ENCODE assay signal across 20 cellular contexts in the genomic region with DNA sequence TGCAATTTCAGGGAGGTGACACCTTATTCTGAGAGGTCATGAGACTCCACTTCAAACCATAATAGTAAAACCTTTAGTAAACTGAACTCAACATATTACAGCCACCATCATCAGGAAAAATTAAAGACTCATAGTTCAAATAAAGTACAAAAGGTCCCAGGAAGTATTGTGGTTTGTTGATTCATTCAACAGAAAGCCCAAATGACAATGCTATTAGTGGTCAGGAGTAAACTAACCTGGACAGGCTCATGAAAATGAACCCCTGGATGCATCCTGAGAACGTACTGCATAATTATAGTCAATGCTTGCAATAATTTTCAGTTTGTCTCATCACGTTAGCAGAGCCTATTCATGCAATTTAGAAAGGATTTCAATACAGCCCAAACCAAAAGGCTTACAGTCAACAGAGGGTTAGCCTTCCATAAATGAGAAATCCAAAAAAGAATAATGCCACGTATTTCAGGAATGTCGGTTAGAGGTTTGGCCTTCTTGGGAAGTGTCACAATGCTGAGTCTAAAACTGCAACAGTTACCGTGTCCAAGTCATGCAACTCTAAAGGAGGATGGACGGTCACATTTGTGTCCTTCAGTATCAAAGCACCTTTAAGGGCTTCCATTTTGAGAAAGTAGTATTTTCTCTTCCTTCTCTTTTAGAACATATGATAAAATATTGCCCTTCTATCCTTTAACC.
DNase-seq lines count a peak whose midpoint lies in the region; ATAC-seq and TF ChIP-seq lines count a peak whose summit lies in the region.
"Had no signal": no experiment of that assay in that cellular context is flagged by ENCODE, and none has a peak within 500 bp of the region (broad histone marks: within the 10 kb centered on the region; RNA-seq: fewer than 3 reads in every experiment).

No MANE protein-coding gene starts in this region.

- H3K36me3 ChIP-seq in effector memory CD4-positive, alpha-beta T cell (ENCODE audit: control insufficient read depth, insufficient read depth, low read length): no peaks in the 10 kb centered on the region
- H3K36me3 ChIP-seq: ascending aorta had no signal

- H3K27me3 ChIP-seq in effector memory CD4-positive, alpha-beta T cell (replicated peaks; ENCODE audit: control insufficient read depth, insufficient read depth, low read length, poor library complexity, severe bottlenecking): no peaks in the 10 kb centered on the region
- H3K27me3 ChIP-seq: ascending aorta; BLaER1 treated with 17β-estradiol and CSF1 and Interleukin-3, amounts not matched to agents 10 nM and 100 nM had no signal

- H3K4me3 ChIP-seq in fibroblast of mammary gland (ENCODE audit: control insufficient read depth, low read depth, low read length): no peak overlapping the region
- H3K4me3 ChIP-seq in effector memory CD4-positive, alpha-beta T cell (ENCODE audit: insufficient read depth, low read depth, low read length, poor library complexity, severe bottlenecking): no peak overlapping the region
- H3K4me3 ChIP-seq: ascending aorta; BLaER1 treated with 17β-estradiol and CSF1 and Interleukin-3, amounts not matched to agents 10 nM and 100 nM had no signal

- in situ Hi-C loops in Caki2 (cut with HindIII; ENCODE audit: low pct_unique_long_range_greater_than_20kb, low sequenced_read_pairs): no loop called here

- peak; percentile 38 for ATAC-seq in HG03354 (IDR thresholded peaks at IDR 0.05; ENCODE audit: poor library complexity, severe bottlenecking, unreplicated experiment)
- ATAC-seq in GM18519 (IDR thresholded peaks at IDR 0.05; ENCODE audit: low FRiP score, unreplicated experiment): no peak
- ATAC-seq: activated T-cell treated with anti-CD3 and anti-CD28 coated beads, Interleukin-2, amount 50 U/mL, for 4 hours; right cardiac atrium had no signal

- peak; percentile 8 for DNase-seq in Caki2 (ENCODE audit: low read depth)
- peak; percentile 57 for DNase-seq in amniotic epithelial cell (ENCODE audit: low read depth)
- DNase-seq in fibroblast of mammary gland (ENCODE audit: low read depth): peak; percentile 66
- DNase-seq in amniotic stem cell (lab: John Stamatoyannopoulos, UW): no peak
- no peak for DNase-seq in DMS53 (lab: John Stamatoyannopoulos, UW)
- no peak for DNase-seq in effector memory CD4-positive, alpha-beta T cell
- DNase-seq: activated CD8-positive, alpha-beta memory T cell treated with anti-CD3 and anti-CD28 coated beads for 24 hours; activated naive CD4-positive, alpha-beta T cell treated with anti-CD3 and anti-CD28 coated beads for 36 hours; activated T-cell treated with anti-CD3 and anti-CD28 coated beads, Interleukin-2, amount 50 U/mL, for 4 hours; foreskin melanocyte; hypothalamus; kidney; naive B cell; NCI-H1417 treated with DMSO at 0.1 percent for 48 hours; NCI-H526; right cardiac atrium had no signal

- no peak overlapping the region for H3K27ac ChIP-seq in effector memory CD4-positive, alpha-beta T cell (ENCODE audit: insufficient read depth, low read length, poor library complexity, severe bottlenecking)
- H3K27ac ChIP-seq: ascending aorta; BLaER1 treated with 17β-estradiol and CSF1 and Interleukin-3, amounts not matched to agents 10 nM and 100 nM had no signal

- no peaks in the 10 kb centered on the region for H3K9me3 ChIP-seq in effector memory CD4-positive, alpha-beta T cell (ENCODE audit: control insufficient read depth, low read length)
- H3K9me3 ChIP-seq: ascending aorta; BLaER1 treated with 17β-estradiol and CSF1 and Interleukin-3, amounts not matched to agents 10 nM and 100 nM had no signal

- TF ChIP-seq CTCF in fibroblast of mammary gland (conservative IDR thresholded peaks at IDR 0.05; ENCODE audit: control insufficient read depth, insufficient read depth, low read depth, low read length): no peak

- H3K4me1 ChIP-seq in effector memory CD4-positive, alpha-beta T cell (ENCODE audit: control insufficient read depth, insufficient read depth, low read length, poor library complexity, severe bottlenecking): no peaks in the 10 kb centered on the region
- H3K4me1 ChIP-seq: ascending aorta; BLaER1 treated with 17β-estradiol and CSF1 and Interleukin-3, amounts not matched to agents 10 nM and 100 nM had no signal

Comparison
In these comparisons a context has a peak if more than half of its experiments do, and no peak if none do; other contexts are left out.
1. DNase-seq: peak in Caki2 (single experiment), amniotic epithelial cell (single experiment) and fibroblast of mammary gland (single experiment); none in amniotic stem cell (single experiment), DMS53 (single experiment) and effector memory CD4-positive, alpha-beta T cell (0 of 3).